ENCODE assay signal across 8 cellular contexts in the genomic region with DNA sequence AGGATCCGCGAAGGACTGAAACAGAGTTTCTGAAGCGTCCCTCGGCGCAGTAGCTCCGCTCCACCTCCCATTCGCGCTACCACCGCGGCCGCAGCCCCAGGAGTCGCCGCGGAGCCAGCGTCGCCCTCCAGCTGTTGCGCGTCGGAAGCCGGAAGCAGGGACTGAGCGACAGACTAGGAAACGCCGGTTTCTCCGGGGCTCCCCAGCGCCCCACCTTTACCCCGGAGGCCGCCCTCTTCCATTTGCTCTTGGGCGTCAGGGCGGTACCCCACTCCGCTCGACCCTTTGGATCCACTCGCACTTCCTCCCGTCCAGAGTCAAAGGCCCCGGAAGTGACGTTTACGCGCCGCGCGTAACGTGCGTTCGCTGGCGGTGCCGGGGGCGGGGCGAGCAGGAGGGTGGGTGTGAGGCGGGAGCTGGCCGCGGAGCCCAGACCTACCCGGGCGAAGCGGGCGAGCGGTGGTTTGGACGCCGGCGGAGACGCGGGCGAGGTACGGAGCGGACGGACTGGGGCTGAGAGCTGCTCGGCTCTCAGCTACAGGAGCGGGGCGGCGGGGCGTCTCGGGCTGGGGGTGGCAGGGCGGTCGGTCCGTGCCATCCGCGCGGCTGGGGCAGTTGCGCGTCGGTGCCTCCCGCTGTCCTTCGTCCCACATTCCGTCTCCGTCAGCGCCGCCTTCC. TPM values are rescaled to one million over a fixed set of nuclear protein-coding genes. Genes with fewer than 3 reads are reported as not detected.
DNase-seq lines count a peak whose midpoint lies in the region; ATAC-seq and TF ChIP-seq lines count a peak whose summit lies in the region.

Gene RABGEF1 (plus strand): TSS at position 432 of the 678 bp plus-strand sequence. CDS start 31,167 bp downstream, outside the sequence.

- peak within 1 kb of the TSS; percentile 86 for H3K9ac ChIP-seq in muscle layer of colon (ENCODE audit: low read length)

- H3K4me1 ChIP-seq in Peyer's patch (peaks cover 0 to 14% (median 8%) of the 10 kb centered on the region in 4 donors), muscle layer of colon (ENCODE audit: insufficient read depth, low read length) (peaks cover 9% of the 10 kb centered on the region)

- peak; percentile 85 to 94 for TF ChIP-seq POLR2A in Peyer's patch (IDR thresholded peaks at IDR 0.05)

- H3K27ac ChIP-seq in KOPT-K1 (ENCODE audit: low read depth, low read length, poor library complexity, severe bottlenecking): peak within 1 kb of the TSS; percentile 73
- H3K27ac ChIP-seq in Peyer's patch: peak within 1 kb of the TSS; percentile 90 to 96 (median 92)
- peak within 1 kb of the TSS; percentile 98 for H3K27ac ChIP-seq in muscle layer of colon (ENCODE audit: low read depth, low read length)

- H3K36me3 ChIP-seq in KOPT-K1 (ENCODE audit: insufficient read depth, low read length): peaks cover 9% of the 10 kb centered on the region; the same call in 1 of the 2 replicates
- no peaks in the 10 kb centered on the region for H3K36me3 ChIP-seq in Peyer's patch
- H3K36me3 ChIP-seq in muscle layer of colon (ENCODE audit: insufficient read depth, low read length): no peaks in the 10 kb centered on the region

- peak in 1 of 6 experiments; percentile 8 for TF ChIP-seq CTCF in Peyer's patch (IDR thresholded peaks at IDR 0.05)

- DNase-seq in DMS79 treated with DMSO at 0.1 percent for 48 hours (lab: John Stamatoyannopoulos, UW) (peak; percentile 89), Peyer's patch (peak; percentile 98 to 100 (median 99))
- DNase-seq in activated T-cell treated with anti-CD3 and anti-CD28 coated beads, Interleukin-2, amount 50 U/mL, for 48 hours: peak; percentile 98
- peak; percentile 95 to 97 for DNase-seq in stimulated activated CD8-positive, alpha-beta memory T cell treated with anti-CD3 and anti-CD28 coated beads, Interleukin-7, amount 100 ng/mL, for 1 hour (ENCODE audit: low read depth in 2 of 2)

- H3K9me3 ChIP-seq in KOPT-K1 (ENCODE audit: insufficient read depth, low read length, poor library complexity, severe bottlenecking): peaks cover 12% of the 10 kb centered on the region
- peaks cover 0 to 4% (median 0%) of the 10 kb centered on the region in 4 donors for H3K9me3 ChIP-seq in Peyer's patch
- H3K9me3 ChIP-seq in muscle layer of colon (ENCODE audit: low read length): peaks cover 4% of the 10 kb centered on the region

- ATAC-seq in GM21825 (IDR thresholded peaks at IDR 0.05; ENCODE audit: unreplicated experiment) (peak; percentile 86), esophagus mucosa (peak; percentile 96)

- peak within 1 kb of the TSS; percentile 67 to 83 (median 78) for H3K4me3 ChIP-seq in Peyer's patch
- peak within 1 kb of the TSS; percentile 85 to 92 for H3K4me3 ChIP-seq in muscle layer of colon (ENCODE audit: low read depth in 1 of 2, low read length in 2 of 2)

- no peaks in the 10 kb centered on the region for H3K27me3 ChIP-seq in Peyer's patch
- no peaks in the 10 kb centered on the region for H3K27me3 ChIP-seq in muscle layer of colon (ENCODE audit: control insufficient read depth in 1 of 2, insufficient read depth in 2 of 2, low read length in 2 of 2)

RNA-seq across cellular contexts. Expression of gene RABGEF1, which starts in this region (rescaled TPM):
- total RNA-seq in Peyer's patch: 10 to 100 TPM; 24.2 to 47.9 (median 28.1) TPM
- 26.9 TPM for total RNA-seq in esophagus mucosa

Comparison
In these comparisons a context has a peak if more than half of its experiments do, and no peak if none do; other contexts are left out.
1. Peak in every context shown above with its lines: DNase-seq, ATAC-seq, H3K4me3 ChIP-seq and H3K27ac ChIP-seq.